11 cellular contexts compared by ENCODE assay signal in the genomic region with DNA sequence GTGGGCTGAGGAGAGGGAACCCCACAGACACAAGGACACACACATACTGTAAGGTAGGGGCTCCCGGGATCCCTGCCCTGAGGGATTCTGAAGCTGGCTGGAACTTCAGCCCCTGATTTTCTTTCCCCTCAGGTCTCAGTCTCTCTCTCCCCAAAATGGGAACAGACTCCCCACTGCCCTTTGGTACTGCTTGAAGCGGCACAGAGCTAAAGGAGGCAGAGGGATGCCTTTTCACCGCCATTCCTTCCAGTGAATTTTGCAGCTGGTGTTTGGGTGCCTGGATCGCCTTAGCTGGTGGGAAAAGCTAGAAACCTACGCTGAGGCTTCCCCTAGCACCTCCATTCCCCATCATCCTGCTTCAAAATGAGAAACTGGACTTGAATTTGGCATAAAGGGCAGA. TPM values are rescaled to one million over a fixed set of nuclear protein-coding genes. Genes with fewer than 3 reads are reported as not detected.
DNase-seq lines count a peak whose midpoint lies in the region; ATAC-seq, FAIRE-seq and TF ChIP-seq lines count a peak whose summit lies in the region.
"Had no signal": no experiment of that assay in that cellular context is flagged by ENCODE, and none has a peak within 500 bp of the region (broad histone marks: within the 10 kb centered on the region; RNA-seq: fewer than 3 reads in every experiment).

No MANE protein-coding gene starts in this region.

- TF ChIP-seq POLR2A in GM12892 (IDR thresholded peaks at IDR 0.05; ENCODE audit: low read depth, low read length) = no peak

- DNase-seq in GM23338 (ENCODE audit: low spot score) (no peak), smooth muscle cell (lab: John Stamatoyannopoulos, UW; ENCODE audit: unreplicated experiment) (no peak), A172 (ENCODE audit: low spot score) (no peak), medulla oblongata (ENCODE audit: extremely low spot score) (no peak), GM12892 (ENCODE audit: insufficient read length) (no peak), GM13977 (ENCODE audit: low spot score) (no peak)
- DNase-seq in activated CD4-positive, alpha-beta memory T cell treated with anti-CD3 and anti-CD28 coated beads, Interleukin-2, amount 10 ng/mL, durations not matched to agents 7 days and 5 days = no peak
- DNase-seq: erythroblast, NCI-H187 had no signal

- H3K4me2 ChIP-seq in GM23338 (peak overlapping the region; percentile 78), smooth muscle cell (peak overlapping the region; percentile 86)

- in situ Hi-C loops in GM13977 (cut with MboI; ENCODE audit: low pct_unique_long_range_greater_than_20kb, low sequenced_read_pairs, unreplicated experiment) = no loop called here

- 55% methylated on average over 5 of the region's 5 CpGs for WGBS in smooth muscle cell (ENCODE audit: low lambda C conversion rate)

- POLR2A ChIA-PET in activated CD4-positive, alpha-beta memory T cell treated with anti-CD3 and anti-CD28 coated beads, Interleukin-2, amount 10 ng/mL, durations not matched to agents 7 days and 5 days (lab: Charles Lee) = interaction anchor here (0.5 to 3.5 kb wide), 9 partner anchors 10 to 972 kb away, joined by 3 to 70 read pairs (median 5); a partner anchor contains a TSS

- peaks cover 26% of the 10 kb centered on the region for H3K4me1 Mint-ChIP-seq in GM23338
- peaks cover 64% of the 10 kb centered on the region for H3K4me1 Mint-ChIP-seq in activated CD4-positive, alpha-beta memory T cell treated with anti-CD3 and anti-CD28 coated beads, Interleukin-2, amount 10 ng/mL, durations not matched to agents 7 days and 5 days

- H3K36me3 ChIP-seq in GM23338 (ENCODE audit: insufficient read depth) (no peaks in the 10 kb centered on the region), iPS-15b (ENCODE audit: control insufficient read depth, insufficient read depth, low read length) (no peaks in the 10 kb centered on the region), smooth muscle cell (ENCODE audit: low read depth) (no peaks in the 10 kb centered on the region)

- peaks cover 53% of the 10 kb centered on the region for H3K27me3 Mint-ChIP-seq in GM23338 (ENCODE audit: insufficient read depth, low read depth, poor library complexity)
- no peaks in the 10 kb centered on the region for H3K27me3 Mint-ChIP-seq in activated CD4-positive, alpha-beta memory T cell treated with anti-CD3 and anti-CD28 coated beads, Interleukin-2, amount 10 ng/mL, durations not matched to agents 7 days and 5 days

- no peaks in the 10 kb centered on the region; the same call in 1 of the 2 replicates for H3K79me2 ChIP-seq in GM23338 (replicated peaks; ENCODE audit: insufficient read depth)
- peaks cover 11% of the 10 kb centered on the region for H3K79me2 ChIP-seq in smooth muscle cell (ENCODE audit: low read depth)

- CTCF ChIA-PET in activated CD4-positive, alpha-beta memory T cell treated with anti-CD3 and anti-CD28 coated beads, Interleukin-2, amount 10 ng/mL, durations not matched to agents 7 days and 5 days (lab: Charles Lee) = interaction anchor here (0.5 to 1.9 kb wide), 9 partner anchors 9 to 228 kb away, joined by 3 to 9 read pairs (median 3); a partner anchor contains a TSS

- no peak overlapping the region for H3K27ac Mint-ChIP-seq in GM23338
- peak overlapping the region; percentile 82 for H3K27ac Mint-ChIP-seq in activated CD4-positive, alpha-beta memory T cell treated with anti-CD3 and anti-CD28 coated beads, Interleukin-2, amount 10 ng/mL, durations not matched to agents 7 days and 5 days

- H3K9ac ChIP-seq in iPS-15b (ENCODE audit: low read depth, low read length) = peak overlapping the region; percentile 41
- H3K9ac ChIP-seq in smooth muscle cell (ENCODE audit: low read depth) = peak overlapping the region; percentile 7

- H3K4me3 ChIP-seq in GM23338 = peak overlapping the region; percentile 50
- H3K4me3 ChIP-seq in iPS-15b (ENCODE audit: low read depth, low read length) = peak overlapping the region; percentile 50
- peak overlapping the region; percentile 45 for H3K4me3 ChIP-seq in smooth muscle cell

- H4K20me1 ChIP-seq in GM23338 (replicated peaks; ENCODE audit: insufficient read depth) = no peaks in the 10 kb centered on the region; the same call in 1 of the 2 replicates
- no peaks in the 10 kb centered on the region for H4K20me1 ChIP-seq in smooth muscle cell (ENCODE audit: low read depth)

- peaks cover 21% of the 10 kb centered on the region for H3K4me1 ChIP-seq in GM23338 (ENCODE audit: insufficient read depth)
- peaks cover 5% of the 10 kb centered on the region for H3K4me1 ChIP-seq in iPS-15b (ENCODE audit: control insufficient read depth, insufficient read depth, low read length)
- H3K4me1 ChIP-seq in smooth muscle cell (ENCODE audit: low read depth) = peaks cover 23% of the 10 kb centered on the region

- H3K36me3 Mint-ChIP-seq in GM23338 (ENCODE audit: low read depth) = peaks cover 4% of the 10 kb centered on the region; the same call in 2 of the 3 replicates
- H3K36me3 Mint-ChIP-seq in activated CD4-positive, alpha-beta memory T cell treated with anti-CD3 and anti-CD28 coated beads, Interleukin-2, amount 10 ng/mL, durations not matched to agents 7 days and 5 days (ENCODE audit: low read depth) = peaks cover 23% of the 10 kb centered on the region

- no peak for ATAC-seq in GM23338

- no peak for FAIRE-seq in GM12892 (lab: Jason Lieb, UNC)

- no peaks in the 10 kb centered on the region for H3K9me2 ChIP-seq in GM23338 (ENCODE audit: insufficient read depth)

- peaks cover 56% of the 10 kb centered on the region for H3K27me3 ChIP-seq in GM23338 (ENCODE audit: insufficient read depth)
- H3K27me3 ChIP-seq in iPS-15b (ENCODE audit: control insufficient read depth, insufficient read depth, low read length) = peaks cover 41% of the 10 kb centered on the region
- H3K27me3 ChIP-seq in smooth muscle cell (ENCODE audit: low read depth) = no peaks in the 10 kb centered on the region

- H3K9me3 Mint-ChIP-seq in GM23338 = no peaks in the 10 kb centered on the region
- no peaks in the 10 kb centered on the region for H3K9me3 Mint-ChIP-seq in activated CD4-positive, alpha-beta memory T cell treated with anti-CD3 and anti-CD28 coated beads, Interleukin-2, amount 10 ng/mL, durations not matched to agents 7 days and 5 days

- no peaks in the 10 kb centered on the region for H3K9me3 ChIP-seq in iPS-15b (ENCODE audit: control insufficient read depth, insufficient read depth, low read length)
- H3K9me3 ChIP-seq in smooth muscle cell (replicated peaks; ENCODE audit: low read depth) = no peaks in the 10 kb centered on the region

- H3K4me3 Mint-ChIP-seq in GM23338 = peak overlapping the region; percentile 67
- H3K4me3 Mint-ChIP-seq in activated CD4-positive, alpha-beta memory T cell treated with anti-CD3 and anti-CD28 coated beads, Interleukin-2, amount 10 ng/mL, durations not matched to agents 7 days and 5 days = peak overlapping the region; percentile 90

- H3F3A ChIP-seq in GM23338 (replicated peaks; ENCODE audit: low read depth) = 0 out of 2 replicates have a peak, but pooled peaks cover 4% of the 10 kb centered on the region
- no peaks in the 10 kb centered on the region for H3F3A ChIP-seq in smooth muscle cell (ENCODE audit: low read depth)

- H3K27ac ChIP-seq in GM23338 (ENCODE audit: low read depth) (no peak overlapping the region), smooth muscle cell (ENCODE audit: low read depth) (peak overlapping the region; percentile 79)

- H2AFZ ChIP-seq in GM23338 (0 out of 2 replicates have a peak overlapping the region, but pooled peaks have one; percentile 59), smooth muscle cell (ENCODE audit: low read depth) (peak overlapping the region; percentile 78)

- TF ChIP-seq CTCF in GM23338 (conservative IDR thresholded peaks at IDR 0.05; ENCODE audit: low read depth in 2 of 2) = no peak
- TF ChIP-seq CTCF in smooth muscle cell (IDR thresholded peaks at IDR 0.05; ENCODE audit: borderline replicate concordance, insufficient read depth, poor library complexity, severe bottlenecking) = no peak
- no peak for TF ChIP-seq CTCF in GM13977 (IDR thresholded peaks at IDR 0.05; ENCODE audit: extremely low read depth, insufficient read depth, missing control alignments)

RNA-seq across cellular contexts. Expression of a gene that starts 2.7 kb away (rescaled TPM):
- 37.0 and 39.2 TPM in 2 replicates for total RNA-seq in GM23338 (2014; rRNA removed; shearing (Covaris generic))
- polyA plus RNA-seq in GM23338 (2016; fragmentation: Nextera tagmentation; extraction: Ambion mirVana) (37.3 and 47.3 TPM in 2 replicates), smooth muscle cell (111 and 112 TPM in 2 replicates)
- total RNA-seq in activated CD4-positive, alpha-beta memory T cell treated with anti-CD3 and anti-CD28 coated beads, Interleukin-2, amount 10 ng/mL, durations not matched to agents 7 days and 5 days = 10 to 100 TPM; 60.9 to 64.5 TPM
- total RNA-seq in smooth muscle cell = 24.7 and 40.9 TPM in 2 replicates
- total RNA-seq in A172 (2014; rRNA removed; shearing (Covaris generic)) = 121 and 123 TPM in 2 replicates
- 66.9 TPM for polyA plus RNA-seq in GM12892 (2012; ENCODE audit: missing spikeins)

RNA-seq across cellular contexts. Expression of a gene that starts 14.5 kb away (rescaled TPM):
- total RNA-seq in GM23338 (2014; rRNA removed; shearing (Covaris generic)) = 29.7 and 36.1 TPM in 2 replicates
- 18.4 and 18.5 TPM in 2 replicates for polyA plus RNA-seq in GM23338 (2016; fragmentation: Nextera tagmentation; extraction: Ambion mirVana)
- 10 to 100 TPM; 13.5 to 14.3 TPM for total RNA-seq in activated CD4-positive, alpha-beta memory T cell treated with anti-CD3 and anti-CD28 coated beads, Interleukin-2, amount 10 ng/mL, durations not matched to agents 7 days and 5 days
- total RNA-seq in smooth muscle cell = 8.2 and 14.1 TPM in 2 replicates
- 27.9 and 29.0 TPM in 2 replicates for polyA plus RNA-seq in smooth muscle cell
- 14.6 and 20.0 TPM in 2 replicates for total RNA-seq in A172 (2014; rRNA removed; shearing (Covaris generic))
- 0.66 TPM for polyA plus RNA-seq in GM12892 (2012; ENCODE audit: missing spikeins)

RNA-seq across cellular contexts. Expression of a gene that starts 16.2 kb away (rescaled TPM):
- total RNA-seq in GM23338 (2014; rRNA removed; shearing (Covaris generic)) = 0.69 TPM in 1 of 2 replicates, not detected in the other
- polyA plus RNA-seq in GM23338 (2016; fragmentation: Nextera tagmentation; extraction: Ambion mirVana) = 1.1 and 1.5 TPM in 2 replicates
- under 1 TPM in 1 of 2 experiments, not detected in 1; 0.33 TPM for total RNA-seq in activated CD4-positive, alpha-beta memory T cell treated with anti-CD3 and anti-CD28 coated beads, Interleukin-2, amount 10 ng/mL, durations not matched to agents 7 days and 5 days
- total RNA-seq in smooth muscle cell = 0.09 TPM in 1 of 2 replicates, not detected in the other
- polyA plus RNA-seq in smooth muscle cell = 0.62 and 0.80 TPM in 2 replicates
- not detected in 2 replicates for total RNA-seq in A172 (2014; rRNA removed; shearing (Covaris generic))
- polyA plus RNA-seq in GM12892 (2012; ENCODE audit: missing spikeins) = 0.30 TPM

RNA-seq across cellular contexts. Expression of a gene that starts 16.5 kb away (rescaled TPM):
- 4.0 and 6.8 TPM in 2 replicates for total RNA-seq in GM23338 (2014; rRNA removed; shearing (Covaris generic))
- 1.9 and 2.7 TPM in 2 replicates for polyA plus RNA-seq in GM23338 (2016; fragmentation: Nextera tagmentation; extraction: Ambion mirVana)
- 1 to 10 TPM; 1.4 TPM for total RNA-seq in activated CD4-positive, alpha-beta memory T cell treated with anti-CD3 and anti-CD28 coated beads, Interleukin-2, amount 10 ng/mL, durations not matched to agents 7 days and 5 days
- total RNA-seq in smooth muscle cell = 4.1 and 29.1 TPM in 2 replicates
- 31.6 and 33.5 TPM in 2 replicates for polyA plus RNA-seq in smooth muscle cell
- total RNA-seq in A172 (2014; rRNA removed; shearing (Covaris generic)) = 0.07 TPM in 1 of 2 replicates, not detected in the other
- polyA plus RNA-seq in GM12892 (2012; ENCODE audit: missing spikeins) = 2.0 TPM
- total RNA-seq: mesenteric fat pad had no signal

RNA-seq across cellular contexts. Expression of a gene that starts 39.6 kb away (rescaled TPM):
- 19.0 and 29.4 TPM in 2 replicates for total RNA-seq in GM23338 (2014; rRNA removed; shearing (Covaris generic))
- 6.8 and 8.1 TPM in 2 replicates for polyA plus RNA-seq in GM23338 (2016; fragmentation: Nextera tagmentation; extraction: Ambion mirVana)
- total RNA-seq in activated CD4-positive, alpha-beta memory T cell treated with anti-CD3 and anti-CD28 coated beads, Interleukin-2, amount 10 ng/mL, durations not matched to agents 7 days and 5 days = 100 to 1,000 TPM; 121 to 122 TPM
- 32.6 and 35.9 TPM in 2 replicates for total RNA-seq in smooth muscle cell
- polyA plus RNA-seq in smooth muscle cell = 38.1 and 44.3 TPM in 2 replicates
- total RNA-seq in A172 (2014; rRNA removed; shearing (Covaris generic)) = 60.9 and 63.0 TPM in 2 replicates
- polyA plus RNA-seq in GM12892 (2012; ENCODE audit: missing spikeins) = 120 TPM
